22 cellular contexts compared by ENCODE assay signal in genomic region chr16:84497836-84498610, GRCh38.
"Had no signal": no experiment of that assay in that cellular context is flagged by ENCODE, and none has a peak within 500 bp of the region (broad histone marks: within the 10 kb centered on the region; RNA-seq: fewer than 3 reads in every experiment).

No MANE protein-coding gene starts in this region.

- FAIRE-seq: bronchial epithelial cell, small intestine, TTC549 had no signal

- H3K4me3 ChIP-seq: testis, upper lobe of left lung had no signal

- H3K9me3 ChIP-seq: testis had no signal

- DNase-seq: activated CD4-positive, alpha-beta T cell treated with anti-CD3 and anti-CD28 coated beads, Interleukin-2, amount 10 ng/mL, durations not matched to agents 7 days and 5 days; activated CD8-positive, alpha-beta T cell treated with anti-CD3 and anti-CD28 coated beads for 36 hours; activated effector memory CD4-positive, alpha-beta T cell treated with Interleukin-2 at 50 U/mL for 16 hours; activated naive CD4-positive, alpha-beta T cell treated with anti-CD3 and anti-CD28 coated beads, Interleukin-2, amount 10 ng/mL, durations not matched to agents 7 days and 5 days; activated T-cell treated with anti-CD3 and anti-CD28 coated beads, Interleukin-2, amount 50 U/mL, for 72 hours; amygdala; cerebellar nuclear complex; effector CD4-positive, alpha-beta T cell; foreskin keratinocyte; left ventricle myocardium superior; small intestine; stimulated activated CD4-positive, alpha-beta T cell treated with anti-CD3 and anti-CD28 coated beads, Interleukin-15, amount 100 ng/mL, for 24 hours; T-helper 1 cell; testis; WERI-Rb-1 had no signal

- H3K27me3 ChIP-seq: foreskin keratinocyte, testis, upper lobe of left lung had no signal

- H3K4me1 Mint-ChIP-seq: nephron had no signal

- H3K27ac ChIP-seq: foreskin keratinocyte, testis, upper lobe of left lung, WERI-Rb-1 had no signal

- H3K4me3 Mint-ChIP-seq: activated CD4-positive, alpha-beta T cell treated with anti-CD3 and anti-CD28 coated beads, Interleukin-2, amount 10 ng/mL, durations not matched to agents 7 days and 5 days; activated CD8-positive, alpha-beta T cell treated with anti-CD3 and anti-CD28 coated beads for 36 hours; activated naive CD4-positive, alpha-beta T cell treated with anti-CD3 and anti-CD28 coated beads, Interleukin-2, amount 10 ng/mL, durations not matched to agents 7 days and 5 days; activated T-cell treated with anti-CD3 and anti-CD28 coated beads, Interleukin-2, amount 50 U/mL, for 72 hours; dendritic cell treated with granulocyte-macrophage colony-stimulating factor and Interleukin-4, amounts not matched to agents 40 ng/mL and 50 ng/mL, for 4 days; nephron; stimulated activated memory B cell treated with anti-CD40 and anti-IgM and Interleukin-4, amounts not matched to agents 10 μg/mL and 1 μg/mL and 100 μg/mL, for 72 hours had no signal

- ATAC-seq: activated CD8-positive, alpha-beta T cell treated with anti-CD3 and anti-CD28 coated beads for 36 hours; activated T-cell treated with anti-CD3 and anti-CD28 coated beads, Interleukin-2, amount 50 U/mL, for 72 hours; foreskin keratinocyte; left ventricle myocardium superior; sciatic nerve; stimulated activated memory B cell treated with anti-CD40 and anti-IgM and Interleukin-4, amounts not matched to agents 10 μg/mL and 1 μg/mL and 100 μg/mL, for 72 hours had no signal

- H3K27me3 Mint-ChIP-seq: activated CD4-positive, alpha-beta T cell treated with anti-CD3 and anti-CD28 coated beads, Interleukin-2, amount 10 ng/mL, durations not matched to agents 7 days and 5 days; activated CD8-positive, alpha-beta T cell treated with anti-CD3 and anti-CD28 coated beads for 36 hours; activated naive CD4-positive, alpha-beta T cell treated with anti-CD3 and anti-CD28 coated beads, Interleukin-2, amount 10 ng/mL, durations not matched to agents 7 days and 5 days; dendritic cell treated with granulocyte-macrophage colony-stimulating factor and Interleukin-4, amounts not matched to agents 40 ng/mL and 50 ng/mL, for 4 days; stimulated activated memory B cell treated with anti-CD40 and anti-IgM and Interleukin-4, amounts not matched to agents 10 μg/mL and 1 μg/mL and 100 μg/mL, for 72 hours had no signal

- H3K27ac Mint-ChIP-seq: activated CD4-positive, alpha-beta T cell treated with anti-CD3 and anti-CD28 coated beads, Interleukin-2, amount 10 ng/mL, durations not matched to agents 7 days and 5 days; activated CD8-positive, alpha-beta T cell treated with anti-CD3 and anti-CD28 coated beads for 36 hours; activated naive CD4-positive, alpha-beta T cell treated with anti-CD3 and anti-CD28 coated beads, Interleukin-2, amount 10 ng/mL, durations not matched to agents 7 days and 5 days; activated T-cell treated with anti-CD3 and anti-CD28 coated beads, Interleukin-2, amount 50 U/mL, for 72 hours; dendritic cell treated with granulocyte-macrophage colony-stimulating factor and Interleukin-4, amounts not matched to agents 40 ng/mL and 50 ng/mL, for 4 days; nephron; stimulated activated memory B cell treated with anti-CD40 and anti-IgM and Interleukin-4, amounts not matched to agents 10 μg/mL and 1 μg/mL and 100 μg/mL, for 72 hours had no signal

- H3K4me1 ChIP-seq: testis had no signal
